13 cellular contexts compared by ENCODE assay signal in genomic region chr9:122453677-122454135, GRCh38. TPM values are rescaled to one million over a fixed set of nuclear protein-coding genes. Genes with fewer than 3 reads are reported as not detected.
DNase-seq lines count a peak whose midpoint lies in the region; ATAC-seq and TF ChIP-seq lines count a peak whose summit lies in the region.
"Had no signal": no experiment of that assay in that cellular context is flagged by ENCODE, and none has a peak within 500 bp of the region (broad histone marks: within the 10 kb centered on the region; RNA-seq: fewer than 3 reads in every experiment).

No MANE protein-coding gene starts in this region.

- H3K18ac ChIP-seq in mesendoderm (ENCODE audit: low read length), result no peak overlapping the region

- no peak overlapping the region for H3K23ac ChIP-seq in mesendoderm (ENCODE audit: low read length)

- dilution Hi-C loops in mammary epithelial cell (cut with HindIII; ENCODE audit: low sequenced_read_pairs), result loop anchor here (5.0 kb wide), 1 partner anchor 101 kb away; no protein-coding TSS in a partner anchor

- no peak overlapping the region for H2AK5ac ChIP-seq in mesendoderm (ENCODE audit: low read length)

- TF ChIP-seq CTCF in HFFc6 (IDR thresholded peaks at IDR 0.05), result no peak
- no peak for TF ChIP-seq CTCF in mammary epithelial cell (conservative IDR thresholded peaks at IDR 0.05 in 1 of 2, IDR thresholded peaks at IDR 0.05 in 1 of 2; ENCODE audit: extremely low read depth in 1 of 2, insufficient read depth in 1 of 2, low read depth in 1 of 2, low read length in 2 of 2)
- TF ChIP-seq CTCF in fibroblast of mammary gland (conservative IDR thresholded peaks at IDR 0.05; ENCODE audit: control insufficient read depth, insufficient read depth, low read depth, low read length), result no peak
- TF ChIP-seq CTCF in omental fat pad (IDR thresholded peaks at IDR 0.05), result no peak
- TF ChIP-seq CTCF in natural killer cell (IDR thresholded peaks at IDR 0.05), result no peak

- H3K4me2 ChIP-seq in mammary epithelial cell (ENCODE audit: insufficient read depth, low read depth, low read length) (no peak overlapping the region), skeletal muscle satellite cell (ENCODE audit: low read length) (no peak overlapping the region), mesendoderm (ENCODE audit: low read length) (no peak overlapping the region)

- no peak overlapping the region for H4K5ac ChIP-seq in mesendoderm (ENCODE audit: low read length)

- H3K36me3 Mint-ChIP-seq in HFFc6 (ENCODE audit: low read depth), result no peaks in the 10 kb centered on the region
- H3K36me3 Mint-ChIP-seq in natural killer cell, result no peaks in the 10 kb centered on the region

- H3K27ac ChIP-seq in mammary epithelial cell (ENCODE audit: insufficient read depth, low read depth, low read length) (no peak overlapping the region), mesendoderm (ENCODE audit: low read depth, low read length) (no peak overlapping the region)
- H3K27ac ChIP-seq: RWPE1 had no signal

- H3K9ac ChIP-seq in mammary epithelial cell (ENCODE audit: insufficient read depth, low read length) (no peak overlapping the region), skeletal muscle satellite cell (ENCODE audit: low read depth, low read length) (peak overlapping the region; percentile 2), mesendoderm (ENCODE audit: low read length) (no peak overlapping the region)

- H3K4me1 Mint-ChIP-seq in HFFc6 (ENCODE audit: low read depth), result peaks cover 10% of the 10 kb centered on the region
- H3K4me1 Mint-ChIP-seq in natural killer cell, result no peaks in the 10 kb centered on the region

- ATAC-seq in omental fat pad (ENCODE audit: low FRiP score), result no peak
- no peak for ATAC-seq in natural killer cell

- in situ Hi-C loops in mammary epithelial cell (cut with MboI; ENCODE audit: low sequenced_read_pairs in 2 of 2), result loop anchor here (10.0 to 25.0 kb wide), 3 partner anchors 109 to 884 kb away; no protein-coding TSS in a partner anchor

- peaks cover 4% of the 10 kb centered on the region for H3K4me1 ChIP-seq in mammary epithelial cell (ENCODE audit: insufficient read depth, low read length)
- H3K4me1 ChIP-seq in skeletal muscle satellite cell (ENCODE audit: control insufficient read depth, insufficient read depth, low read length), result peaks cover 12% of the 10 kb centered on the region
- no peaks in the 10 kb centered on the region for H3K4me1 ChIP-seq in mesendoderm (ENCODE audit: control insufficient read depth, low read depth, low read length)

- BruUV-seq in mammary epithelial cell (replicated peaks; lab: Mats Ljungman, UMichigan), result no TSS peak

- no peak overlapping the region for H4K8ac ChIP-seq in mesendoderm (ENCODE audit: low read depth, low read length)

- H2AFZ ChIP-seq in mammary epithelial cell (ENCODE audit: low read depth, low read length), result no peak overlapping the region

- no peaks in the 10 kb centered on the region for H3K9me3 Mint-ChIP-seq in HFFc6
- no peaks in the 10 kb centered on the region for H3K9me3 Mint-ChIP-seq in natural killer cell

- H2BK5ac ChIP-seq in mesendoderm (ENCODE audit: low read length), result no peak overlapping the region

- no peak overlapping the region for H2BK120ac ChIP-seq in mesendoderm (ENCODE audit: low read depth, low read length)

- H3K4me3 ChIP-seq in mammary epithelial cell (replicated peaks in 1 of 3; ENCODE audit: insufficient read depth in 1 of 3, low read depth in 2 of 3, low read length in 3 of 3) (no peak overlapping the region), fibroblast of mammary gland (ENCODE audit: control insufficient read depth, low read depth, low read length) (no peak overlapping the region), skeletal muscle satellite cell (ENCODE audit: low read length) (no peak overlapping the region), mesendoderm (ENCODE audit: low read length) (no peak overlapping the region)
- H3K4me3 ChIP-seq: K562 had no signal

- intact Hi-C loops in mammary epithelial cell (cut with micrococcal nuclease), result loop anchor here (1.0 to 5.0 kb wide), 6 partner anchors 51 to 354 kb away; partner anchors contain the start of genes MRRF and RBM18
- intact Hi-C loops in natural killer cell (cut with micrococcal nuclease), result loop anchor here (10.0 kb wide), 1 partner anchor 359 kb away; the partner anchor contains the start of gene TTLL11

- H3K27me3 ChIP-seq in mammary epithelial cell (ENCODE audit: insufficient read depth, low read length), result no peaks in the 10 kb centered on the region
- H3K27me3 ChIP-seq in skeletal muscle satellite cell (ENCODE audit: control insufficient read depth, insufficient read depth, low read length), result peaks cover 9% of the 10 kb centered on the region
- H3K27me3 ChIP-seq in mesendoderm (ENCODE audit: insufficient read depth, low read length, poor library complexity), result no peaks in the 10 kb centered on the region

- H3K56ac ChIP-seq in mesendoderm (ENCODE audit: low read length), result no peak overlapping the region

- H3K27ac Mint-ChIP-seq in HFFc6 (no peak overlapping the region), natural killer cell (no peak overlapping the region)

- 64% methylated on average over 2 of the region's 2 CpGs for WGBS in mammary epithelial cell (ENCODE audit: low coverage, missing lambda C conversion rate)
- no CpG with 5 or more reads among the region's 2 CpGs for WGBS in mesendoderm (ENCODE audit: extremely low coverage, insufficient coverage, low lambda C conversion rate)

- H3K36me3 ChIP-seq in mammary epithelial cell (ENCODE audit: insufficient read depth, low read length), result no peaks in the 10 kb centered on the region
- H3K36me3 ChIP-seq in skeletal muscle satellite cell (ENCODE audit: insufficient read depth, low read length), result no peaks in the 10 kb centered on the region
- no peaks in the 10 kb centered on the region for H3K36me3 ChIP-seq in mesendoderm (ENCODE audit: control insufficient read depth, insufficient read depth, low read length)

- no peaks in the 10 kb centered on the region for H3K9me3 ChIP-seq in mammary epithelial cell (replicated peaks; ENCODE audit: insufficient read depth, low read length)
- no peaks in the 10 kb centered on the region for H3K9me3 ChIP-seq in skeletal muscle satellite cell (replicated peaks; ENCODE audit: low read length)

- H3K27me3 Mint-ChIP-seq in HFFc6 (ENCODE audit: insufficient read depth), result peaks cover 4% of the 10 kb centered on the region; the same call in 1 of the 2 replicates
- peaks cover 15 to 24% of the 10 kb centered on the region in 2 donors for H3K27me3 Mint-ChIP-seq in natural killer cell (ENCODE audit: low read depth in 2 of 2)

- no peak overlapping the region for H2BK15ac ChIP-seq in mesendoderm (replicated peaks; ENCODE audit: low read depth)

- no peak overlapping the region for H3K4ac ChIP-seq in mesendoderm (ENCODE audit: low read depth, low read length)

- DNase-seq in HFFc6, result peak; percentile 27
- DNase-seq in mammary epithelial cell, result peak; percentile 3
- peak; percentile 64 for DNase-seq in fibroblast of mammary gland (ENCODE audit: low read depth)
- no peak for DNase-seq in omental fat pad (ENCODE audit: low spot score)
- no peak for DNase-seq in natural killer cell
- no peak for DNase-seq in mesendoderm
- DNase-seq: C1 segment of cervical spinal cord, NCI-H187 treated with DMSO at 0.1 percent for 48 hours had no signal

- no peaks in the 10 kb centered on the region for H3K79me1 ChIP-seq in mesendoderm (ENCODE audit: low read length)

- H3K4me3 Mint-ChIP-seq in HFFc6 (no peak overlapping the region), natural killer cell (no peak overlapping the region)

- H4K20me1 ChIP-seq in mammary epithelial cell (ENCODE audit: insufficient read depth, low read length), result no peaks in the 10 kb centered on the region

- CTCF ChIA-PET in mammary epithelial cell (lab: Charles Lee; ENCODE audit: low non-redundant PET), result interaction anchor here (0.6 kb wide), 1 partner anchor 384 kb away, joined by 4 read pairs; no protein-coding TSS in a partner anchor

- no peaks in the 10 kb centered on the region for H3K79me2 ChIP-seq in mammary epithelial cell (ENCODE audit: insufficient read depth, low read length)
- H3K79me2 ChIP-seq in mesendoderm (ENCODE audit: control insufficient read depth, insufficient read depth, low read length), result no peaks in the 10 kb centered on the region

RNA-seq across cellular contexts. Expression of gene OR1J1, which starts 24.0 kb away (rescaled TPM):
- not detected for total RNA-seq in HFFc6 (2021; fragmentation: NEBNext Ultra II Directional; extraction: Animal tissue kit (Norgen Biotek cat#: 25700))
- total RNA-seq in mammary epithelial cell (not detected), omental fat pad (not detected), natural killer cell (not detected)
- not detected for polyA plus RNA-seq in mammary epithelial cell
- polyA minus RNA-seq in mammary epithelial cell, result not detected
- total RNA-seq in skeletal muscle satellite cell (2012; rRNA removed), result not detected in 2 replicates
- polyA plus RNA-seq in mesendoderm (2013, experiment 1 of 2), result not detected
- polyA plus RNA-seq in mesendoderm (2013, experiment 2 of 2), result not detected
- total RNA-seq: H7, K562, PC-3 had no signal
- polyA plus RNA-seq: K562 had no signal

RNA-seq across cellular contexts. Expression of gene OR1J2, which starts 56.9 kb away (rescaled TPM):
- not detected for total RNA-seq in HFFc6 (2021; fragmentation: NEBNext Ultra II Directional; extraction: Animal tissue kit (Norgen Biotek cat#: 25700))
- total RNA-seq in mammary epithelial cell (not detected), omental fat pad (not detected), natural killer cell (not detected)
- not detected for polyA plus RNA-seq in mammary epithelial cell
- not detected for polyA minus RNA-seq in mammary epithelial cell
- total RNA-seq in skeletal muscle satellite cell (2012; rRNA removed), result 0.22 and 0.51 TPM in 2 replicates
- polyA plus RNA-seq in mesendoderm (2013, experiment 1 of 2), result not detected
- not detected for polyA plus RNA-seq in mesendoderm (2013, experiment 2 of 2)
- total RNA-seq: H7, K562, PC-3 had no signal
- polyA plus RNA-seq: K562 had no signal

Comparison
In these comparisons a context has a peak if more than half of its experiments do, and no peak if none do; other contexts are left out.
1. DNase-seq: peak in HFFc6 (single experiment), mammary epithelial cell (single experiment) and fibroblast of mammary gland (single experiment); none in omental fat pad (single experiment), natural killer cell (single experiment) and mesendoderm (single experiment).